ENCODE assay signal across 8 cellular contexts in genomic region chr2:218880749-218881594, GRCh38. TPM values are rescaled to one million over a fixed set of nuclear protein-coding genes. Genes with fewer than 3 reads are reported as not detected.
DNase-seq lines count a peak whose midpoint lies in the region; ATAC-seq and TF ChIP-seq lines count a peak whose summit lies in the region.

TSS of gene WNT10A (plus strand) at chr2:218880852. CDS start at chr2:218880996, 144 bp downstream.

- TF ChIP-seq CTCF in PC-9 (conservative IDR thresholded peaks at IDR 0.05) (no peak), lower lobe of right lung (IDR thresholded peaks at IDR 0.05) (no peak)

- CTCF ChIA-PET in CD4-positive, alpha-beta memory T cell (lab: Charles Lee; ENCODE audit: partially characterized antibody), result interaction anchor here (0.6 to 16.6 kb wide), 3 partner anchors 17 to 588 kb away, joined by 4 to 1167 read pairs (median 91); no protein-coding TSS in a partner anchor
- CTCF ChIA-PET in PC-9 (lab: Charles Lee), result interaction anchor here (1.0 kb wide), 1 partner anchor 17 kb away, joined by 3 read pairs; no protein-coding TSS in a partner anchor

- no peaks in the 10 kb centered on the region for H3K79me2 ChIP-seq in PC-9 (ENCODE audit: low read depth)

- peak within 1 kb of the TSS; percentile 60; the same call in 1 of the 2 replicates for H2AFZ ChIP-seq in PC-9

- no peaks in the 10 kb centered on the region for H3F3A ChIP-seq in PC-9 (ENCODE audit: insufficient read depth, low read depth)

- H3K36me3 ChIP-seq in CD4-positive, alpha-beta memory T cell (ENCODE audit: insufficient read depth, low read length), result no peaks in the 10 kb centered on the region
- H3K36me3 ChIP-seq in PC-9 (ENCODE audit: low read depth) (no peaks in the 10 kb centered on the region), lower lobe of right lung (no peaks in the 10 kb centered on the region)

- ATAC-seq in GM21423 (IDR thresholded peaks at IDR 0.05; ENCODE audit: unreplicated experiment) (peak; percentile 7), lower lobe of right lung (no peak)

- DNase-seq in CD4-positive, alpha-beta memory T cell, result peak in 1 of 5 donors; percentile 64
- DNase-seq in PC-9 (no peak), lower lobe of right lung (no peak), NCI-H187 treated with DMSO at 0.1 percent for 48 hours (lab: John Stamatoyannopoulos, UW) (no peak), globus pallidus (ENCODE audit: low spot score) (no peak), KBM-7 (no peak)
- no peak for DNase-seq in stimulated activated CD4-positive, alpha-beta T cell treated with anti-CD3 and anti-CD28 coated beads, Interleukin-1b, Interleukin-23, amount 100 ng/mL, for 48 hours

- H3K27ac ChIP-seq in CD4-positive, alpha-beta memory T cell (ENCODE audit: low read depth, low read length), result peak within 1 kb of the TSS; percentile 75
- H3K27ac ChIP-seq in PC-9, result no peak within 1 kb of the TSS
- no peak within 1 kb of the TSS for H3K27ac ChIP-seq in lower lobe of right lung

- H4K20me1 ChIP-seq in PC-9 (ENCODE audit: insufficient read depth), result no peaks in the 10 kb centered on the region

- H3K27me3 ChIP-seq in CD4-positive, alpha-beta memory T cell (ENCODE audit: insufficient read depth, low read length), result no peaks in the 10 kb centered on the region
- H3K27me3 ChIP-seq in PC-9 (ENCODE audit: insufficient read depth, low read depth) (no peaks in the 10 kb centered on the region), lower lobe of right lung (ENCODE audit: low read depth) (peaks cover 88% of the 10 kb centered on the region)

- H3K4me1 Mint-ChIP-seq in CD4-positive, alpha-beta memory T cell, result peaks cover 41 to 70% (median 59%) of the 10 kb centered on the region in 4 donors

- POLR2A ChIA-PET in CD4-positive, alpha-beta memory T cell (lab: Charles Lee; ENCODE audit: partially characterized antibody), result interaction anchor here (0.5 to 16.5 kb wide), 9 partner anchors 8 to 414 kb away, joined by 3 to 667 read pairs (median 4); partner anchors contain the start of gene TTLL4
- POLR2A ChIA-PET in PC-9 (lab: Charles Lee; ENCODE audit: unreplicated experiment), result interaction anchor here (0.6 to 0.9 kb wide), 2 partner anchors 13 to 15 kb away, joined by 4 to 7 read pairs; no protein-coding TSS in a partner anchor

- H3K9me2 ChIP-seq in PC-9 (ENCODE audit: insufficient read depth), result no peaks in the 10 kb centered on the region

- H3K36me3 Mint-ChIP-seq in CD4-positive, alpha-beta memory T cell, result peaks cover 0 to 6% of the 10 kb centered on the region in 2 donors

- no peaks in the 10 kb centered on the region for H3K9me3 ChIP-seq in CD4-positive, alpha-beta memory T cell (ENCODE audit: control insufficient read depth in 1 of 2, low read length in 2 of 2)
- H3K9me3 ChIP-seq in PC-9 (ENCODE audit: insufficient read depth, low read depth), result no peaks in the 10 kb centered on the region
- H3K9me3 ChIP-seq in lower lobe of right lung, result no peaks in the 10 kb centered on the region

- intact Hi-C loops in CD4-positive, alpha-beta memory T cell (cut with micrococcal nuclease), result loop anchor here (1.0 kb wide), 3 partner anchors 11 to 171 kb away; partner anchors contain the start of gene TTLL4
- intact Hi-C loops in PC-9 (cut with micrococcal nuclease; ENCODE audit: unreplicated experiment), result loop anchor here (1.0 kb wide), 1 partner anchor 15 kb away; no protein-coding TSS in a partner anchor
- intact Hi-C loops in lower lobe of right lung (cut with DNase I), result no loop called here

- BruUV-seq in PC-9 (replicated peaks; lab: Mats Ljungman, UMichigan), result no TSS peak

- peaks cover 2 to 6% of the 10 kb centered on the region in 2 donors for H3K27me3 Mint-ChIP-seq in CD4-positive, alpha-beta memory T cell

- peak within 1 kb of the TSS; percentile 96 to 98 (median 97) for H3K27ac Mint-ChIP-seq in CD4-positive, alpha-beta memory T cell

- peak within 1 kb of the TSS; percentile 87 to 97 (median 92) for H3K4me3 Mint-ChIP-seq in CD4-positive, alpha-beta memory T cell

- peaks cover 73% of the 10 kb centered on the region for H3K4me1 ChIP-seq in CD4-positive, alpha-beta memory T cell (ENCODE audit: insufficient read depth, low read length)
- 0 out of 2 replicates have a peak, but pooled peaks cover 4% of the 10 kb centered on the region for H3K4me1 ChIP-seq in PC-9 (replicated peaks; ENCODE audit: insufficient read depth)
- peaks cover 22% of the 10 kb centered on the region for H3K4me1 ChIP-seq in lower lobe of right lung

- in situ Hi-C loops in KBM-7 (cut with MboI; ENCODE audit: low pct_unique_long_range_greater_than_20kb, low sequenced_read_pairs), result no loop called here

- peak within 1 kb of the TSS; percentile 44 to 77 for H3K4me3 ChIP-seq in CD4-positive, alpha-beta memory T cell (ENCODE audit: low read length in 2 of 2)
- peak within 1 kb of the TSS; percentile 43; the same call in 1 of the 2 replicates for H3K4me3 ChIP-seq in PC-9
- peak within 1 kb of the TSS; percentile 41 for H3K4me3 ChIP-seq in lower lobe of right lung

- H3K4me2 ChIP-seq in PC-9, result peak within 1 kb of the TSS; percentile 73

- no peaks in the 10 kb centered on the region for H3K9me3 Mint-ChIP-seq in CD4-positive, alpha-beta memory T cell

RNA-seq across cellular contexts. Expression of gene WNT10A, which starts in this region (rescaled TPM):
- total RNA-seq in CD4-positive, alpha-beta memory T cell, result 10 to 100 TPM; 11.1 to 12.4 TPM
- polyA plus RNA-seq in CD4-positive, alpha-beta memory T cell, result 1 to 10 TPM; 7.6 to 8.1 TPM
- total RNA-seq in PC-9 (2021) (1.2 and 2.3 TPM in 2 replicates), lower lobe of right lung (0.35 TPM)
